Comparison of ENCODE assay signal across 1 cellular context in the genomic region with DNA sequence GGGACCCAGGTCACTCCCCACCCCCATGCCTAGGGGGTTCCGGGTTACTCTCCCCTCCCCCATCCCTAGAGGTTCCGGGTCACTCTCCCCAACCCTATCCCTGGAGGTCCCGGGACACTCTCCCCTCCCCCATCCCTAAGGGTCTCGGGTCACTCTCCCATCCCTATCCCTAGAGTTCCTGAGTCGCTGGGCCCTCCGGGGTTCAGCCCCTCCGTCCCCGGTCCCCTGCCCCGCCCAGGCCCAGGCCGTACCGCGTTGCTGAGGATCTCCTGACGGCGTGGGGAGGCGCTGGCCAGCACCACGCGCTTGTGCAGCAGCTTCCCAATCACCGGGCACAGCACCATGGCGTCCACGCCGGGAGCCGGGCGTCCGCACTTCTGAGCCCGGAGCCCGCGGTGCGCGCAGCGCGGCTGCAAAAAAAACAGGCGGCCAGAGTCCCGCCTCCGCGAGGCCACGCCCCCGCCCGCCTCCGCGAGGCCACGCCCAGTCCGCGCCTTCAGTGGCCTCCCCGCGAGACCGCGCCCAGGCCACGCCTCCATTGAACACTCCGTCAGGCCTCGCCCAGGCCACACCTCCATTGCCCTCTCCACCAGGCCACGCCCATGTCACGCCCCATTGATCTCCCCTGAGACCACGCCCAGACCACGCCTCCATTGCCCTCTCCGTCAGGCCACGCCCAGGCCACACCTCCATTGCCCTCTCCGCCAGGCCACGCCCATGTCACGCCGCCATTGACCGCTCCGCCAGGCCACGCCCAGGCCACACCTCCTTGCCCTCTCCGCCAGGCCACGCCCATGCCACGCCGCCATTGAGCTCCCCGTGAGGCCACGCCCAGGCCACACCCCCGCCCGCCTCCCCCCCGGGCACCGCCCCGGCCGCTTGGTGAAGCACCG.
TF ChIP-seq lines count a peak whose summit lies in the region.

A gene with protein sequence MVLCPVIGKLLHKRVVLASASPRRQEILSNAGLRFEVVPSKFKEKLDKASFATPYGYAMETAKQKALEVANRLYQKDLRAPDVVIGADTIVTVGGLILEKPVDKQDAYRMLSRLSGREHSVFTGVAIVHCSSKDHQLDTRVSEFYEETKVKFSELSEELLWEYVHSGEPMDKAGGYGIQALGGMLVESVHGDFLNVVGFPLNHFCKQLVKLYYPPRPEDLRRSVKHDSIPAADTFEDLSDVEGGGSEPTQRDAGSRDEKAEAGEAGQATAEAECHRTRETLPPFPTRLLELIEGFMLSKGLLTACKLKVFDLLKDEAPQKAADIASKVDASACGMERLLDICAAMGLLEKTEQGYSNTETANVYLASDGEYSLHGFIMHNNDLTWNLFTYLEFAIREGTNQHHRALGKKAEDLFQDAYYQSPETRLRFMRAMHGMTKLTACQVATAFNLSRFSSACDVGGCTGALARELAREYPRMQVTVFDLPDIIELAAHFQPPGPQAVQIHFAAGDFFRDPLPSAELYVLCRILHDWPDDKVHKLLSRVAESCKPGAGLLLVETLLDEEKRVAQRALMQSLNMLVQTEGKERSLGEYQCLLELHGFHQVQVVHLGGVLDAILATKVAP (minus strand): TSS at position 413 of the 893 bp plus-strand sequence. CDS start 69 bp downstream, at position 344.

TF ChIP-seq in GM12878, 131 proteins besides CTCF, POLR2A, EP300 and RAD21 (continued from another document and continues in another):
- TF ChIP-seq, protein P1, sequence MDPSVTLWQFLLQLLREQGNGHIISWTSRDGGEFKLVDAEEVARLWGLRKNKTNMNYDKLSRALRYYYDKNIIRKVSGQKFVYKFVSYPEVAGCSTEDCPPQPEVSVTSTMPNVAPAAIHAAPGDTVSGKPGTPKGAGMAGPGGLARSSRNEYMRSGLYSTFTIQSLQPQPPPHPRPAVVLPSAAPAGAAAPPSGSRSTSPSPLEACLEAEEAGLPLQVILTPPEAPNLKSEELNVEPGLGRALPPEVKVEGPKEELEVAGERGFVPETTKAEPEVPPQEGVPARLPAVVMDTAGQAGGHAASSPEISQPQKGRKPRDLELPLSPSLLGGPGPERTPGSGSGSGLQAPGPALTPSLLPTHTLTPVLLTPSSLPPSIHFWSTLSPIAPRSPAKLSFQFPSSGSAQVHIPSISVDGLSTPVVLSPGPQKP (IDR thresholded peaks at IDR 0.05; ENCODE audit: low read depth, low read length): no peak
- TF ChIP-seq SREBF2 (IDR thresholded peaks at IDR 0.05; ENCODE audit: low read length) (no peak), KAT2A (conservative IDR thresholded peaks at IDR 0.05; ENCODE audit: control insufficient read depth, low read depth, low read length) (no peak), RCOR1 (conservative IDR thresholded peaks at IDR 0.05; ENCODE audit: low read depth, low read length) (no peak), POLR2AphosphoS2 (IDR thresholded peaks at IDR 0.05; ENCODE audit: low read depth, low read length) (peak; percentile 69; the same call in 1 of the 2 replicates), GATAD2B (conservative IDR thresholded peaks at IDR 0.05; ENCODE audit: low read depth) (peak; percentile 58; the same call in 1 of the 2 replicates), CHD2 (IDR thresholded peaks at IDR 0.05; ENCODE audit: borderline replicate concordance, low read depth, low read length) (peak; percentile 93), DPF2 (IDR thresholded peaks at IDR 0.05) (peak; percentile 25; the same call in 1 of the 2 replicates), SP1 (IDR thresholded peaks at IDR 0.05; ENCODE audit: low read depth, low read length) (peak; percentile 92), CBFB (IDR thresholded peaks at IDR 0.05; ENCODE audit: low read depth) (peak; percentile 58; the same call in 1 of the 2 replicates), IKZF1 (conservative IDR thresholded peaks at IDR 0.05) (peak; percentile 53), MEF2B (IDR thresholded peaks at IDR 0.05; ENCODE audit: partially characterized antibody, poor library complexity, severe bottlenecking) (peak; percentile 1), LARP7 (IDR thresholded peaks at IDR 0.05) (peak; percentile 81), RB1 (IDR thresholded peaks at IDR 0.05; ENCODE audit: borderline replicate concordance) (no peak), RELA (IDR thresholded peaks at IDR 0.05; ENCODE audit: borderline replicate concordance, partially characterized antibody) (no peak), KDM1A (IDR thresholded peaks at IDR 0.05; ENCODE audit: borderline replicate concordance) (no peak), SRF (IDR thresholded peaks at IDR 0.05; ENCODE audit: low read depth in 2 of 2, low read length in 2 of 2) (no peak; a peak in 1 of 4 replicates), FOXK2 (IDR thresholded peaks at IDR 0.05) (no peak), HDGF (IDR thresholded peaks at IDR 0.05) (peak; percentile 100), ZNF384 (IDR thresholded peaks at IDR 0.05; ENCODE audit: borderline replicate concordance, low read depth, low read length) (peak; percentile 90), ZZZ3 (IDR thresholded peaks at IDR 0.05; ENCODE audit: control insufficient read depth, insufficient read length, low read depth) (no peak), CHD1 (IDR thresholded peaks at IDR 0.05; ENCODE audit: low read depth, low read length) (no peak), IKZF2 (IDR thresholded peaks at IDR 0.05) (no peak), WRNIP1 (IDR thresholded peaks at IDR 0.05; ENCODE audit: borderline replicate concordance, low read depth, low read length) (no peak), POU2F2 (IDR thresholded peaks at IDR 0.05; ENCODE audit: borderline replicate concordance, low read depth, low read length) (peak; percentile 82; the same call in 2 of the 3 replicates), JUNB (IDR thresholded peaks at IDR 0.05) (no peak), MXI1 (IDR thresholded peaks at IDR 0.05; ENCODE audit: low read depth, low read length) (peak; percentile 57; the same call in 1 of the 2 replicates), CREB1 (IDR thresholded peaks at IDR 0.05; ENCODE audit: low read depth) (peak; percentile 43), POLR2AphosphoS5 (IDR thresholded peaks at IDR 0.05; ENCODE audit: low read length) (peak; percentile 97), ETV6 (conservative IDR thresholded peaks at IDR 0.05 in 1 of 2, IDR thresholded peaks at IDR 0.05 in 1 of 2; ENCODE audit: borderline replicate concordance in 1 of 2, low read depth in 1 of 2) (no peak), IRF4 (IDR thresholded peaks at IDR 0.05; ENCODE audit: low read depth, low read length) (no peak), JUND (IDR thresholded peaks at IDR 0.05; ENCODE audit: low read depth, low read length) (0 out of 2 replicates have a peak, but pooled peaks have one; percentile 6), RFX5 (IDR thresholded peaks at IDR 0.05; ENCODE audit: low read depth, low read length) (peak; percentile 66), NR2C1 (IDR thresholded peaks at IDR 0.05) (peak; percentile 90), EGR1 (IDR thresholded peaks at IDR 0.05; ENCODE audit: borderline replicate concordance in 1 of 2, low read depth in 2 of 2, low read length in 2 of 2) (peak in 1 of 2 experiments; percentile 82; a peak in 2 of 3 replicates), SIN3A (IDR thresholded peaks at IDR 0.05; ENCODE audit: low read depth, low read length) (0 out of 2 replicates have a peak, but pooled peaks have one; percentile 66)
- TF ChIP-seq, protein P2, sequence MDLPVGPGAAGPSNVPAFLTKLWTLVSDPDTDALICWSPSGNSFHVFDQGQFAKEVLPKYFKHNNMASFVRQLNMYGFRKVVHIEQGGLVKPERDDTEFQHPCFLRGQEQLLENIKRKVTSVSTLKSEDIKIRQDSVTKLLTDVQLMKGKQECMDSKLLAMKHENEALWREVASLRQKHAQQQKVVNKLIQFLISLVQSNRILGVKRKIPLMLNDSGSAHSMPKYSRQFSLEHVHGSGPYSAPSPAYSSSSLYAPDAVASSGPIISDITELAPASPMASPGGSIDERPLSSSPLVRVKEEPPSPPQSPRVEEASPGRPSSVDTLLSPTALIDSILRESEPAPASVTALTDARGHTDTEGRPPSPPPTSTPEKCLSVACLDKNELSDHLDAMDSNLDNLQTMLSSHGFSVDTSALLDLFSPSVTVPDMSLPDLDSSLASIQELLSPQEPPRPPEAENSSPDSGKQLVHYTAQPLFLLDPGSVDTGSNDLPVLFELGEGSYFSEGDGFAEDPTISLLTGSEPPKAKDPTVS (IDR thresholded peaks at IDR 0.05; ENCODE audit: low read depth, low read length): no peak
- TF ChIP-seq, protein P3, sequence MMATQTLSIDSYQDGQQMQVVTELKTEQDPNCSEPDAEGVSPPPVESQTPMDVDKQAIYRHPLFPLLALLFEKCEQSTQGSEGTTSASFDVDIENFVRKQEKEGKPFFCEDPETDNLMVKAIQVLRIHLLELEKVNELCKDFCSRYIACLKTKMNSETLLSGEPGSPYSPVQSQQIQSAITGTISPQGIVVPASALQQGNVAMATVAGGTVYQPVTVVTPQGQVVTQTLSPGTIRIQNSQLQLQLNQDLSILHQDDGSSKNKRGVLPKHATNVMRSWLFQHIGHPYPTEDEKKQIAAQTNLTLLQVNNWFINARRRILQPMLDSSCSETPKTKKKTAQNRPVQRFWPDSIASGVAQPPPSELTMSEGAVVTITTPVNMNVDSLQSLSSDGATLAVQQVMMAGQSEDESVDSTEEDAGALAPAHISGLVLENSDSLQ (IDR thresholded peaks at IDR 0.05): peak; percentile 44; the same call in 1 of the 2 replicates
- TF ChIP-seq, protein P4, sequence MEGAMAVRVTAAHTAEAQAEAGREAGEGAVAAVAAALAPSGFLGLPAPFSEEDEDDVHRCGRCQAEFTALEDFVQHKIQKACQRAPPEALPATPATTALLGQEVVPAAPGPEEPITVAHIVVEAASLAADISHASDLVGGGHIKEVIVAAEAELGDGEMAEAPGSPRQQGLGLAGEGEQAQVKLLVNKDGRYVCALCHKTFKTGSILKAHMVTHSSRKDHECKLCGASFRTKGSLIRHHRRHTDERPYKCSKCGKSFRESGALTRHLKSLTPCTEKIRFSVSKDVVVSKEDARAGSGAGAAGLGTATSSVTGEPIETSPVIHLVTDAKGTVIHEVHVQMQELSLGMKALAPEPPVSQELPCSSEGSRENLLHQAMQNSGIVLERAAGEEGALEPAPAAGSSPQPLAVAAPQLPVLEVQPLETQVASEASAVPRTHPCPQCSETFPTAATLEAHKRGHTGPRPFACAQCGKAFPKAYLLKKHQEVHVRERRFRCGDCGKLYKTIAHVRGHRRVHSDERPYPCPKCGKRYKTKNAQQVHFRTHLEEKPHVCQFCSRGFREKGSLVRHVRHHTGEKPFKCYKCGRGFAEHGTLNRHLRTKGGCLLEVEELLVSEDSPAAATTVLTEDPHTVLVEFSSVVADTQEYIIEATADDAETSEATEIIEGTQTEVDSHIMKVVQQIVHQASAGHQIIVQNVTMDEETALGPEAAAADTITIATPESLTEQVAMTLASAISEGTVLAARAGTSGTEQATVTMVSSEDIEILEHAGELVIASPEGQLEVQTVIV (IDR thresholded peaks at IDR 0.05; ENCODE audit: borderline replicate concordance, partially characterized antibody): no peak
- TF ChIP-seq, protein P5, sequence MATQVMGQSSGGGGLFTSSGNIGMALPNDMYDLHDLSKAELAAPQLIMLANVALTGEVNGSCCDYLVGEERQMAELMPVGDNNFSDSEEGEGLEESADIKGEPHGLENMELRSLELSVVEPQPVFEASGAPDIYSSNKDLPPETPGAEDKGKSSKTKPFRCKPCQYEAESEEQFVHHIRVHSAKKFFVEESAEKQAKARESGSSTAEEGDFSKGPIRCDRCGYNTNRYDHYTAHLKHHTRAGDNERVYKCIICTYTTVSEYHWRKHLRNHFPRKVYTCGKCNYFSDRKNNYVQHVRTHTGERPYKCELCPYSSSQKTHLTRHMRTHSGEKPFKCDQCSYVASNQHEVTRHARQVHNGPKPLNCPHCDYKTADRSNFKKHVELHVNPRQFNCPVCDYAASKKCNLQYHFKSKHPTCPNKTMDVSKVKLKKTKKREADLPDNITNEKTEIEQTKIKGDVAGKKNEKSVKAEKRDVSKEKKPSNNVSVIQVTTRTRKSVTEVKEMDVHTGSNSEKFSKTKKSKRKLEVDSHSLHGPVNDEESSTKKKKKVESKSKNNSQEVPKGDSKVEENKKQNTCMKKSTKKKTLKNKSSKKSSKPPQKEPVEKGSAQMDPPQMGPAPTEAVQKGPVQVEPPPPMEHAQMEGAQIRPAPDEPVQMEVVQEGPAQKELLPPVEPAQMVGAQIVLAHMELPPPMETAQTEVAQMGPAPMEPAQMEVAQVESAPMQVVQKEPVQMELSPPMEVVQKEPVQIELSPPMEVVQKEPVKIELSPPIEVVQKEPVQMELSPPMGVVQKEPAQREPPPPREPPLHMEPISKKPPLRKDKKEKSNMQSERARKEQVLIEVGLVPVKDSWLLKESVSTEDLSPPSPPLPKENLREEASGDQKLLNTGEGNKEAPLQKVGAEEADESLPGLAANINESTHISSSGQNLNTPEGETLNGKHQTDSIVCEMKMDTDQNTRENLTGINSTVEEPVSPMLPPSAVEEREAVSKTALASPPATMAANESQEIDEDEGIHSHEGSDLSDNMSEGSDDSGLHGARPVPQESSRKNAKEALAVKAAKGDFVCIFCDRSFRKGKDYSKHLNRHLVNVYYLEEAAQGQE (IDR thresholded peaks at IDR 0.05; ENCODE audit: low read depth, low read length): peak; percentile 50; the same call in 1 of the 2 replicates
- TF ChIP-seq, protein P6, sequence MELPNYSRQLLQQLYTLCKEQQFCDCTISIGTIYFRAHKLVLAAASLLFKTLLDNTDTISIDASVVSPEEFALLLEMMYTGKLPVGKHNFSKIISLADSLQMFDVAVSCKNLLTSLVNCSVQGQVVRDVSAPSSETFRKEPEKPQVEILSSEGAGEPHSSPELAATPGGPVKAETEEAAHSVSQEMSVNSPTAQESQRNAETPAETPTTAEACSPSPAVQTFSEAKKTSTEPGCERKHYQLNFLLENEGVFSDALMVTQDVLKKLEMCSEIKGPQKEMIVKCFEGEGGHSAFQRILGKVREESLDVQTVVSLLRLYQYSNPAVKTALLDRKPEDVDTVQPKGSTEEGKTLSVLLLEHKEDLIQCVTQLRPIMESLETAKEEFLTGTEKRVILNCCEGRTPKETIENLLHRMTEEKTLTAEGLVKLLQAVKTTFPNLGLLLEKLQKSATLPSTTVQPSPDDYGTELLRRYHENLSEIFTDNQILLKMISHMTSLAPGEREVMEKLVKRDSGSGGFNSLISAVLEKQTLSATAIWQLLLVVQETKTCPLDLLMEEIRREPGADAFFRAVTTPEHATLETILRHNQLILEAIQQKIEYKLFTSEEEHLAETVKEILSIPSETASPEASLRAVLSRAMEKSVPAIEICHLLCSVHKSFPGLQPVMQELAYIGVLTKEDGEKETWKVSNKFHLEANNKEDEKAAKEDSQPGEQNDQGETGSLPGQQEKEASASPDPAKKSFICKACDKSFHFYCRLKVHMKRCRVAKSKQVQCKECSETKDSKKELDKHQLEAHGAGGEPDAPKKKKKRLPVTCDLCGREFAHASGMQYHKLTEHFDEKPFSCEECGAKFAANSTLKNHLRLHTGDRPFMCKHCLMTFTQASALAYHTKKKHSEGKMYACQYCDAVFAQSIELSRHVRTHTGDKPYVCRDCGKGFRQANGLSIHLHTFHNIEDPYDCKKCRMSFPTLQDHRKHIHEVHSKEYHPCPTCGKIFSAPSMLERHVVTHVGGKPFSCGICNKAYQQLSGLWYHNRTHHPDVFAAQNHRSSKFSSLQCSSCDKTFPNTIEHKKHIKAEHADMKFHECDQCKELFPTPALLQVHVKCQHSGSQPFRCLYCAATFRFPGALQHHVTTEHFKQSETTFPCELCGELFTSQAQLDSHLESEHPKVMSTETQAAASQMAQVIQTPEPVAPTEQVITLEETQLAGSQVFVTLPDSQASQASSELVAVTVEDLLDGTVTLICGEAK (IDR thresholded peaks at IDR 0.05; ENCODE audit: borderline replicate concordance): peak; percentile 51; the same call in 1 of the 2 replicates
